In genomic region chr5:180329606-180330269, GRCh38 we compare ENCODE assay signal across 20 cellular contexts. TPM values are rescaled to one million over a fixed set of nuclear protein-coding genes. Genes with fewer than 3 reads are reported as not detected.
DNase-seq lines count a peak whose midpoint lies in the region; ATAC-seq and TF ChIP-seq lines count a peak whose summit lies in the region.
"Had no signal": no experiment of that assay in that cellular context is flagged by ENCODE, and none has a peak within 500 bp of the region (broad histone marks: within the 10 kb centered on the region; RNA-seq: fewer than 3 reads in every experiment).

No MANE protein-coding gene starts in this region.

- no peaks in the 10 kb centered on the region for H3K36me3 Mint-ChIP-seq in activated CD8-positive, alpha-beta T cell treated with anti-CD3 and anti-CD28 coated beads, Interleukin-2, amount 10 ng/mL, durations not matched to agents 7 days and 5 days (ENCODE audit: low read depth)
- H3K36me3 Mint-ChIP-seq: natural killer cell had no signal

- H3K27me3 ChIP-seq in H7 (ENCODE audit: control insufficient read depth, insufficient read depth, low read length) (no peaks in the 10 kb centered on the region), iPS-20b (ENCODE audit: insufficient read depth, low read length) (no peaks in the 10 kb centered on the region), WERI-Rb-1 (ENCODE audit: insufficient read depth, low read depth, severe bottlenecking) (no peaks in the 10 kb centered on the region)

- H3K9ac ChIP-seq in iPS-20b (ENCODE audit: low read depth, low read length): no peak overlapping the region; the same call in 1 of the 2 replicates
- H3K9ac ChIP-seq: parathyroid adenoma had no signal

- H3K4me3 Mint-ChIP-seq in activated CD8-positive, alpha-beta T cell treated with anti-CD3 and anti-CD28 coated beads, Interleukin-2, amount 10 ng/mL, durations not matched to agents 7 days and 5 days: no peak overlapping the region
- H3K4me3 Mint-ChIP-seq: activated naive CD4-positive, alpha-beta T cell treated with anti-CD3 and anti-CD28 coated beads for 36 hours; natural killer cell had no signal

- H3K4me3 ChIP-seq in H7 (ENCODE audit: insufficient read depth, low read depth, low read length): no peak overlapping the region
- no peak overlapping the region for H3K4me3 ChIP-seq in iPS-20b (ENCODE audit: low read length)
- no peak overlapping the region for H3K4me3 ChIP-seq in skin epidermis
- no peak overlapping the region for H3K4me3 ChIP-seq in WERI-Rb-1 (ENCODE audit: low read depth, low read length)

- H3K36me3 ChIP-seq in H7 (replicated peaks; ENCODE audit: control insufficient read depth, insufficient read depth, low read length) (peaks cover 42% of the 10 kb centered on the region), iPS-20b (ENCODE audit: insufficient read depth, low read depth, low read length) (peaks cover 82% of the 10 kb centered on the region), WERI-Rb-1 (no peaks in the 10 kb centered on the region)

- H3K27ac Mint-ChIP-seq in activated CD8-positive, alpha-beta T cell treated with anti-CD3 and anti-CD28 coated beads, Interleukin-2, amount 10 ng/mL, durations not matched to agents 7 days and 5 days: no peak overlapping the region
- H3K27ac Mint-ChIP-seq: activated naive CD4-positive, alpha-beta T cell treated with anti-CD3 and anti-CD28 coated beads for 36 hours; natural killer cell had no signal

- CTCF ChIA-PET in RWPE1 (lab: Yijun Ruan, JAX): interaction anchor here (0.6 to 2.3 kb wide), 9 partner anchors 9 to 142 kb away, joined by 3 to 43 read pairs (median 5); no protein-coding TSS in a partner anchor
- CTCF ChIA-PET in activated CD8-positive, alpha-beta T cell treated with anti-CD3 and anti-CD28 coated beads, Interleukin-2, amount 10 ng/mL, durations not matched to agents 7 days and 5 days (lab: Charles Lee): interaction anchor here (0.8 to 5.6 kb wide), 9 partner anchors 8 to 237 kb away, joined by 3 to 65 read pairs (median 4); partner anchors contain the start of gene MAPK9

- no peaks in the 10 kb centered on the region for H3K9me3 Mint-ChIP-seq in activated CD8-positive, alpha-beta T cell treated with anti-CD3 and anti-CD28 coated beads, Interleukin-2, amount 10 ng/mL, durations not matched to agents 7 days and 5 days (ENCODE audit: insufficient read depth)
- H3K9me3 Mint-ChIP-seq: activated naive CD4-positive, alpha-beta T cell treated with anti-CD3 and anti-CD28 coated beads for 36 hours; natural killer cell had no signal

- H3K9me3 ChIP-seq in iPS-20b (ENCODE audit: insufficient read depth, low read depth, low read length): no peaks in the 10 kb centered on the region
- H3K9me3 ChIP-seq in WERI-Rb-1 (ENCODE audit: severe bottlenecking): no peaks in the 10 kb centered on the region

- ATAC-seq in GM18873 (IDR thresholded peaks at IDR 0.05; ENCODE audit: low FRiP score, unreplicated experiment): no peak
- no peak for ATAC-seq in activated CD8-positive, alpha-beta T cell treated with anti-CD3 and anti-CD28 coated beads, Interleukin-2, amount 10 ng/mL, durations not matched to agents 7 days and 5 days
- ATAC-seq: activated CD4-positive, CD25-positive, alpha-beta regulatory T cell treated with anti-CD3 and anti-CD28 coated beads, Interleukin-2, amount 50 U/mL, for 24 hours had no signal

- TF ChIP-seq CTCF in RWPE1 (conservative IDR thresholded peaks at IDR 0.05; ENCODE audit: low read depth) (no peak), WERI-Rb-1 (IDR thresholded peaks at IDR 0.05; ENCODE audit: low read depth, low read length) (no peak)

- DNase-seq in H7 (peak; percentile 26), RWPE1 (ENCODE audit: low spot score) (no peak), cortex of kidney (lab: John Stamatoyannopoulos, UW) (no peak), WERI-Rb-1 (no peak)
- no peak for DNase-seq in activated CD8-positive, alpha-beta T cell treated with anti-CD3 and anti-CD28 coated beads, Interleukin-2, amount 10 ng/mL, durations not matched to agents 7 days and 5 days
- DNase-seq: activated naive CD4-positive, alpha-beta T cell treated with anti-CD3 and anti-CD28 coated beads for 36 hours; activated T-cell treated with anti-CD3 and anti-CD28 coated beads, Interleukin-2, amount 50 U/mL, for 48 hours; cerebellar nuclear complex; EL; erythroblast; HCEC 1CT; natural killer cell; NCI-H1436; NCI-H524; NK-92 treated with Interleukin-12 subunit alpha and Interleukin-12 subunit beta, amount 100 ng/mL, for 24 hours had no signal

- H3K4me1 Mint-ChIP-seq in activated CD8-positive, alpha-beta T cell treated with anti-CD3 and anti-CD28 coated beads, Interleukin-2, amount 10 ng/mL, durations not matched to agents 7 days and 5 days (ENCODE audit: low read depth): peaks cover 3% of the 10 kb centered on the region
- H3K4me1 Mint-ChIP-seq: natural killer cell had no signal

- peak overlapping the region; percentile 81 for H3K27ac ChIP-seq in RWPE1
- H3K27ac ChIP-seq in iPS-20b (ENCODE audit: low read length): peak overlapping the region; percentile 96
- peak overlapping the region in 14 of 21 experiments; percentile 2 to 75 (median 54) for H3K27ac ChIP-seq in skin epidermis
- H3K27ac ChIP-seq in WERI-Rb-1: no peak overlapping the region
- H3K27ac ChIP-seq: parathyroid adenoma had no signal

- POLR2A ChIA-PET in RWPE1 (lab: Yijun Ruan, JAX; ENCODE audit: low non-redundant PET): no interaction called here
- POLR2A ChIA-PET in activated CD8-positive, alpha-beta T cell treated with anti-CD3 and anti-CD28 coated beads, Interleukin-2, amount 10 ng/mL, durations not matched to agents 7 days and 5 days (lab: Charles Lee): no interaction called here

- H3K27me3 Mint-ChIP-seq in activated CD8-positive, alpha-beta T cell treated with anti-CD3 and anti-CD28 coated beads, Interleukin-2, amount 10 ng/mL, durations not matched to agents 7 days and 5 days (ENCODE audit: low read depth): peaks cover 15% of the 10 kb centered on the region

- peaks cover 15% of the 10 kb centered on the region; the same call in 1 of the 2 replicates for H3K4me1 ChIP-seq in iPS-20b (ENCODE audit: insufficient read depth, low read length)
- H3K4me1 ChIP-seq: parathyroid adenoma had no signal

RNA-seq across cellular contexts. Expression of gene GFPT2, which starts 23.4 kb away (rescaled TPM):
- 91.6 and 125 TPM in 2 replicates for total RNA-seq in H7 (2014; rRNA removed; shearing (Covaris generic))
- under 1 TPM in 1 of 2 experiments, not detected in 1; 0.13 TPM for total RNA-seq in activated CD8-positive, alpha-beta T cell treated with anti-CD3 and anti-CD28 coated beads, Interleukin-2, amount 10 ng/mL, durations not matched to agents 7 days and 5 days

RNA-seq across cellular contexts. Expression of gene MAPK9, which starts 37.9 kb away (rescaled TPM):
- total RNA-seq in H7 (2014; rRNA removed; shearing (Covaris generic)): 28.5 and 43.8 TPM in 2 replicates
- total RNA-seq in activated CD8-positive, alpha-beta T cell treated with anti-CD3 and anti-CD28 coated beads, Interleukin-2, amount 10 ng/mL, durations not matched to agents 7 days and 5 days: 10 to 100 TPM; 42.6 to 44.6 TPM

Comparison
In these comparisons a context has a peak if more than half of its experiments do, and no peak if none do; other contexts are left out.
1. RNA of gene GFPT2, which starts 23.4 kb away (total RNA-seq): 91.6 to 125 TPM in H7; 0.13 TPM in activated CD8-positive, alpha-beta T cell treated with anti-CD3 and anti-CD28 coated beads, Interleukin-2, amount 10 ng/mL, durations not matched to agents 7 days and 5 days; every median in the first group is over 10 times any median in the second.